ENCODE assay signal across 21 cellular contexts in genomic region chr15:35680951-35681350, GRCh38.
"Had no signal": no experiment of that assay in that cellular context is flagged by ENCODE, and none has a peak within 500 bp of the region (broad histone marks: within the 10 kb centered on the region; RNA-seq: fewer than 3 reads in every experiment).

No MANE protein-coding gene starts in this region.

- H3K4me3 ChIP-seq: dorsolateral prefrontal cortex, left ventricle myocardium inferior, ovary, prostate gland, right atrium auricular region, tibial artery had no signal

- H3K27ac ChIP-seq: dorsolateral prefrontal cortex, left ventricle myocardium inferior, ovary, prostate gland had no signal

- DNase-seq: activated CD4-positive, alpha-beta memory T cell treated with anti-CD3 and anti-CD28 coated beads for 36 hours; activated CD4-positive, alpha-beta T cell treated with anti-CD3 and anti-CD28 coated beads for 48 hours; activated effector memory CD4-positive, alpha-beta T cell treated with Interleukin-2 at 50 U/mL for 16 hours; activated naive CD4-positive, alpha-beta T cell treated with anti-CD3 and anti-CD28 coated beads for 36 hours; activated T-cell treated with anti-CD3 and anti-CD28 coated beads, Interleukin-2, amount 50 U/mL, for 72 hours; caudate nucleus; dorsolateral prefrontal cortex; effector memory CD8-positive, alpha-beta T cell; immature natural killer cell; left ventricle myocardium inferior; mammary epithelial cell; midbrain; natural killer cell; ovary; stimulated activated naive CD8-positive, alpha-beta T cell treated with anti-CD3 and anti-CD28 coated beads, Interleukin-15, amount 100 ng/mL, for 72 hours; SW 1271; tibial artery had no signal

- H3K27me3 ChIP-seq: dorsolateral prefrontal cortex, ovary, right atrium auricular region, tibial artery had no signal

- H3K4me1 Mint-ChIP-seq: immature natural killer cell; natural killer cell; stimulated activated naive CD8-positive, alpha-beta T cell treated with anti-CD3 and anti-CD28 coated beads, Interleukin-15, amount 100 ng/mL, for 72 hours had no signal

- H3K36me3 ChIP-seq: left ventricle myocardium inferior, ovary, prostate gland, right atrium auricular region, tibial artery had no signal

- ATAC-seq: activated T-cell treated with anti-CD3 and anti-CD28 coated beads, Interleukin-2, amount 50 U/mL, for 72 hours; effector memory CD8-positive, alpha-beta T cell; natural killer cell; stimulated activated naive CD8-positive, alpha-beta T cell treated with anti-CD3 and anti-CD28 coated beads, Interleukin-15, amount 100 ng/mL, for 72 hours had no signal

- H3K4me3 Mint-ChIP-seq: activated CD4-positive, alpha-beta memory T cell treated with anti-CD3 and anti-CD28 coated beads for 36 hours; activated naive CD4-positive, alpha-beta T cell treated with anti-CD3 and anti-CD28 coated beads for 36 hours; activated T-cell treated with anti-CD3 and anti-CD28 coated beads, Interleukin-2, amount 50 U/mL, for 72 hours; brain; effector memory CD8-positive, alpha-beta T cell; immature natural killer cell; natural killer cell; stimulated activated naive CD8-positive, alpha-beta T cell treated with anti-CD3 and anti-CD28 coated beads, Interleukin-15, amount 100 ng/mL, for 72 hours had no signal

- FAIRE-seq: colon had no signal

- H3K4me1 ChIP-seq: prostate gland had no signal

- H3K27me3 Mint-ChIP-seq: brain had no signal

- H3K36me3 Mint-ChIP-seq: activated CD4-positive, alpha-beta memory T cell treated with anti-CD3 and anti-CD28 coated beads for 36 hours; brain; immature natural killer cell; natural killer cell had no signal

- H3K27ac Mint-ChIP-seq: activated CD4-positive, alpha-beta memory T cell treated with anti-CD3 and anti-CD28 coated beads for 36 hours; activated naive CD4-positive, alpha-beta T cell treated with anti-CD3 and anti-CD28 coated beads for 36 hours; activated T-cell treated with anti-CD3 and anti-CD28 coated beads, Interleukin-2, amount 50 U/mL, for 72 hours; brain; effector memory CD8-positive, alpha-beta T cell; immature natural killer cell; natural killer cell; stimulated activated naive CD8-positive, alpha-beta T cell treated with anti-CD3 and anti-CD28 coated beads, Interleukin-15, amount 100 ng/mL, for 72 hours had no signal

- H3K9me3 ChIP-seq: left ventricle myocardium inferior, ovary, prostate gland, right atrium auricular region, tibial artery had no signal

- H3K9me3 Mint-ChIP-seq: activated CD4-positive, alpha-beta memory T cell treated with anti-CD3 and anti-CD28 coated beads for 36 hours; activated naive CD4-positive, alpha-beta T cell treated with anti-CD3 and anti-CD28 coated beads for 36 hours; activated T-cell treated with anti-CD3 and anti-CD28 coated beads, Interleukin-2, amount 50 U/mL, for 72 hours; brain; effector memory CD8-positive, alpha-beta T cell; stimulated activated naive CD8-positive, alpha-beta T cell treated with anti-CD3 and anti-CD28 coated beads, Interleukin-15, amount 100 ng/mL, for 72 hours had no signal
